8 cellular contexts compared by ENCODE assay signal in genomic region chr7:111029574-111030357, GRCh38.
DNase-seq lines count a peak whose midpoint lies in the region; ATAC-seq and TF ChIP-seq lines count a peak whose summit lies in the region.

No MANE protein-coding gene starts in this region.

- H3F3A ChIP-seq in neural cell (ENCODE audit: insufficient read depth, low read length, poor library complexity, severe bottlenecking) = peaks cover 3% of the 10 kb centered on the region

- H3K27ac ChIP-seq in neural cell (ENCODE audit: low read length) (peak overlapping the region; percentile 45), H9 (ENCODE audit: insufficient read length, low read depth, low read length) (no peak overlapping the region)

- H3T11ph ChIP-seq in H9 (ENCODE audit: low read length) = no peak overlapping the region

- no peak for TF ChIP-seq RAD21 in neural cell (conservative IDR thresholded peaks at IDR 0.05)

- H3K9me2 ChIP-seq in neural cell (ENCODE audit: insufficient read depth, low read length) = no peaks in the 10 kb centered on the region

- no peaks in the 10 kb centered on the region for H3K9me3 ChIP-seq in neural cell (ENCODE audit: low read length)
- H3K9me3 ChIP-seq in H9 (ENCODE audit: control insufficient read depth, low read depth, low read length) = no peaks in the 10 kb centered on the region

- H3K23ac ChIP-seq in H9 (ENCODE audit: insufficient read length, low read depth, low read length) = no peak overlapping the region

- intact Hi-C loops in activated T-helper 2 cell treated with anti-CD3 and anti-CD28 coated beads, Interferon-gamma antibody, Interleukin-2, Interleukin-4, amounts not matched to agents 10 μg/mL and 5 μg/mL and 100 μg/mL, durations not matched to agents 14 hours and 24 hours and 36 hours (cut with micrococcal nuclease) = loop anchor here (1.0 to 10.0 kb wide), 7 partner anchors 12 to 255 kb away; no protein-coding TSS in a partner anchor

- TF ChIP-seq CTCF in neural cell (IDR thresholded peaks at IDR 0.05; ENCODE audit: poor library complexity, severe bottlenecking) (no peak), H9 (conservative IDR thresholded peaks at IDR 0.05) (no peak)

- no peak overlapping the region for H3K4me3 ChIP-seq in neural cell (ENCODE audit: low read length)

- H2AFZ ChIP-seq in neural cell (ENCODE audit: low read depth, low read length) (no peak overlapping the region), H9 (ENCODE audit: low read length) (no peak overlapping the region)

- H3K27me3 Mint-ChIP-seq in activated T-helper 2 cell treated with anti-CD3 and anti-CD28 coated beads, Interferon-gamma antibody, Interleukin-2, Interleukin-4, amounts not matched to agents 10 μg/mL and 5 μg/mL and 100 μg/mL, durations not matched to agents 14 hours and 24 hours and 36 hours (ENCODE audit: low read depth) = no peaks in the 10 kb centered on the region
- no peaks in the 10 kb centered on the region for H3K27me3 Mint-ChIP-seq in H9 (ENCODE audit: low read depth)

- peak; percentile 66 for TF ChIP-seq EP300 in neural cell (conservative IDR thresholded peaks at IDR 0.05; ENCODE audit: poor library complexity, severe bottlenecking)

- H4K20me1 ChIP-seq in neural cell (ENCODE audit: insufficient read depth) = no peaks in the 10 kb centered on the region
- no peaks in the 10 kb centered on the region for H4K20me1 ChIP-seq in H9 (ENCODE audit: control insufficient read depth, insufficient read depth, insufficient read length)

- DNase-seq in Ammon's horn (ENCODE audit: low spot score) = peak; percentile 57
- peak; percentile 13 for DNase-seq in HT1080 (ENCODE audit: low read depth)
- DNase-seq in activated T-helper 2 cell treated with anti-CD3 and anti-CD28 coated beads, Interferon-gamma antibody, Interleukin-2, Interleukin-4, amounts not matched to agents 10 μg/mL and 5 μg/mL and 100 μg/mL, durations not matched to agents 14 hours and 24 hours and 36 hours (ENCODE audit: low spot score) = no peak
- DNase-seq in H9 = no peak
- DNase-seq in KG1 (lab: John Stamatoyannopoulos, UW) = no peak

- no peak overlapping the region for H4K91ac ChIP-seq in H9 (ENCODE audit: insufficient read length, low read depth, low read length)

- H3K18ac ChIP-seq in H9 (ENCODE audit: insufficient read length, low read depth, low read length) = no peak overlapping the region

- peak; percentile 47 for ATAC-seq in GM19023 (IDR thresholded peaks at IDR 0.05; ENCODE audit: unreplicated experiment)
- no peak for ATAC-seq in GM19455 (IDR thresholded peaks at IDR 0.05; ENCODE audit: unreplicated experiment)

- H2BK12ac ChIP-seq in H9 (ENCODE audit: insufficient read length, low read depth, low read length) = no peak overlapping the region

- H3K36me3 ChIP-seq in neural cell (ENCODE audit: insufficient read depth, low read length) = no peaks in the 10 kb centered on the region

- H3K4me1 Mint-ChIP-seq in activated T-helper 2 cell treated with anti-CD3 and anti-CD28 coated beads, Interferon-gamma antibody, Interleukin-2, Interleukin-4, amounts not matched to agents 10 μg/mL and 5 μg/mL and 100 μg/mL, durations not matched to agents 14 hours and 24 hours and 36 hours (ENCODE audit: low read depth) = peaks cover 52% of the 10 kb centered on the region
- H3K4me1 Mint-ChIP-seq in H9 = peaks cover 33 to 37% of the 10 kb centered on the region in 2 experiments

- no peak overlapping the region for H2BK20ac ChIP-seq in H9 (ENCODE audit: low read depth, low read length, poor library complexity, severe bottlenecking)

- peaks cover 6% of the 10 kb centered on the region for H3K36me3 Mint-ChIP-seq in activated T-helper 2 cell treated with anti-CD3 and anti-CD28 coated beads, Interferon-gamma antibody, Interleukin-2, Interleukin-4, amounts not matched to agents 10 μg/mL and 5 μg/mL and 100 μg/mL, durations not matched to agents 14 hours and 24 hours and 36 hours (ENCODE audit: low read depth)
- no peaks in the 10 kb centered on the region for H3K36me3 Mint-ChIP-seq in H9 (ENCODE audit: insufficient read depth in 1 of 3, low read depth in 3 of 3)

- H3K27me3 ChIP-seq in neural cell (ENCODE audit: insufficient read depth, low read depth, low read length) = peaks cover 2% of the 10 kb centered on the region
- no peaks in the 10 kb centered on the region for H3K27me3 ChIP-seq in H9 (ENCODE audit: insufficient read depth, low read length)

- H3K9ac ChIP-seq in neural cell (ENCODE audit: low read length) = peak overlapping the region; percentile 4
- H3K9ac ChIP-seq in H9 (ENCODE audit: extremely low read depth, insufficient read length, low read length) = no peak overlapping the region

- no peaks in the 10 kb centered on the region for H3K4me1 ChIP-seq in H9 (ENCODE audit: insufficient read depth, low read length)

- H3K4ac ChIP-seq in H9 (ENCODE audit: low read depth, low read length) = no peak overlapping the region

- no peaks in the 10 kb centered on the region for H3K9me3 Mint-ChIP-seq in activated T-helper 2 cell treated with anti-CD3 and anti-CD28 coated beads, Interferon-gamma antibody, Interleukin-2, Interleukin-4, amounts not matched to agents 10 μg/mL and 5 μg/mL and 100 μg/mL, durations not matched to agents 14 hours and 24 hours and 36 hours
- no peaks in the 10 kb centered on the region for H3K9me3 Mint-ChIP-seq in H9

- H3K79me2 ChIP-seq in neural cell (replicated peaks; ENCODE audit: insufficient read depth, low read length) (no peaks in the 10 kb centered on the region), H9 (ENCODE audit: insufficient read depth, low read length) (no peaks in the 10 kb centered on the region)

- no peak overlapping the region for H2BK120ac ChIP-seq in H9 (ENCODE audit: low read depth, low read length, poor library complexity, severe bottlenecking)

- no peak overlapping the region for H4K8ac ChIP-seq in H9 (replicated peaks; ENCODE audit: insufficient read length, low read depth, low read length)

- H2AK5ac ChIP-seq in H9 (ENCODE audit: insufficient read length, low read length) = no peak overlapping the region

- H3K4me2 ChIP-seq in neural cell (ENCODE audit: low read length) = peak overlapping the region; percentile 38
- H3K4me2 ChIP-seq in H9 (ENCODE audit: insufficient read depth, insufficient read length, low read length) = no peak overlapping the region

- peak overlapping the region; percentile 88 for H3K27ac Mint-ChIP-seq in activated T-helper 2 cell treated with anti-CD3 and anti-CD28 coated beads, Interferon-gamma antibody, Interleukin-2, Interleukin-4, amounts not matched to agents 10 μg/mL and 5 μg/mL and 100 μg/mL, durations not matched to agents 14 hours and 24 hours and 36 hours
- H3K27ac Mint-ChIP-seq in H9 = no peak overlapping the region; a peak in 2 of 7 replicates

- H4K5ac ChIP-seq in H9 (ENCODE audit: insufficient read length, low read depth, low read length) = no peak overlapping the region

- H3K56ac ChIP-seq in H9 (ENCODE audit: insufficient read length, low read depth, low read length) = no peak overlapping the region

- H3K23me2 ChIP-seq in H9 (ENCODE audit: insufficient read length, low read depth, low read length, poor library complexity, severe bottlenecking) = no peaks in the 10 kb centered on the region

- no peak overlapping the region for H2BK5ac ChIP-seq in H9 (ENCODE audit: insufficient read length, low read length)

- H3K4me3 Mint-ChIP-seq in activated T-helper 2 cell treated with anti-CD3 and anti-CD28 coated beads, Interferon-gamma antibody, Interleukin-2, Interleukin-4, amounts not matched to agents 10 μg/mL and 5 μg/mL and 100 μg/mL, durations not matched to agents 14 hours and 24 hours and 36 hours (ENCODE audit: low read depth) = peak overlapping the region; percentile 63
- no peak overlapping the region for H3K4me3 Mint-ChIP-seq in H9

- H2BK15ac ChIP-seq in H9 (ENCODE audit: low read depth, low read length) = no peak overlapping the region

- no peak overlapping the region for H3K14ac ChIP-seq in H9 (ENCODE audit: insufficient read depth, low read length)

- no CpG with 5 or more reads among the region's 1 CpG for WGBS in H9 (ENCODE audit: extremely low coverage, insufficient read length, low lambda C conversion rate)

- H3K79me1 ChIP-seq in H9 (ENCODE audit: insufficient read depth, low read depth, low read length, poor library complexity, severe bottlenecking) = no peaks in the 10 kb centered on the region

TF ChIP-seq in neural cell, 6 proteins besides CTCF, POLR2A, EP300 and RAD21:
- TF ChIP-seq SMC3 (conservative IDR thresholded peaks at IDR 0.05; ENCODE audit: poor library complexity) (no peak), POLR2AphosphoS5 (IDR thresholded peaks at IDR 0.05) (peak; percentile 28), EZH2 (IDR thresholded peaks at IDR 0.05; ENCODE audit: borderline replicate concordance, insufficient read depth, low read length, poor library complexity, severe bottlenecking) (no peak), REST (IDR thresholded peaks at IDR 0.05; ENCODE audit: borderline replicate concordance) (no peak), MXI1 (conservative IDR thresholded peaks at IDR 0.05; ENCODE audit: poor library complexity, severe bottlenecking) (no peak), TAF1 (IDR thresholded peaks at IDR 0.05; ENCODE audit: low read depth) (no peak)

Comparison
In these comparisons a context has a peak if more than half of its experiments do, and no peak if none do; other contexts are left out.
1. DNase-seq: peak in Ammon's horn (single experiment) and HT1080 (single experiment); none in activated T-helper 2 cell treated with anti-CD3 and anti-CD28 coated beads, Interferon-gamma antibody, Interleukin-2, Interleukin-4, amounts not matched to agents 10 μg/mL and 5 μg/mL and 100 μg/mL, durations not matched to agents 14 hours and 24 hours and 36 hours (single experiment), H9 (single experiment) and KG1 (single experiment).